In the genomic region with DNA sequence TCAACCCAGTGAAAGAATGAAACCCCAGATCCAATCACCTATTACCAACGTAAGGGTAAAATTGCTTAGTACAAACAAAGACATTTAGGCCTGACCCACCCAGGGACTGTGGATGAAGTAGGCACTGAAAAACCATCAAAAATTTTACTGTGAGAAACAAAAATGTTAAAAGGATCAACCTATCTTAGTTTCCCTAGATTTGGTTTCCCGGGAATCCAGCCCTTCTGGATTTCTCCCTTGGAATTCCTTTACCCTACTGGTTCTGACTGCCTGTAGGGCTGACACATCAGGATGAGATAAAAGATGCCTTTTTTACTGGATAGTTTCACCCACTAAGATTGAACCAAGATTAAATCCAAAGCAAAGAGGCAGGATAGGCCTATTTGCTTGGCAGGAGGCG, we compare ENCODE assay signal across 22 cellular contexts.
"Had no signal": no experiment of that assay in that cellular context is flagged by ENCODE, and none has a peak within 500 bp of the region (broad histone marks: within the 10 kb centered on the region; RNA-seq: fewer than 3 reads in every experiment).

No MANE protein-coding gene starts in this region.

- DNase-seq: colonic mucosa; effector memory CD4-positive, alpha-beta T cell; foreskin keratinocyte; glutamatergic neuron; heart right ventricle; hippocampal formation; left cardiac atrium; left lung; mesenchymal stem cell; naive B cell; sigmoid colon; stimulated activated CD4-positive, alpha-beta T cell treated with anti-CD3 and anti-CD28 coated beads, Interleukin-2, amount 100 ng/mL, for 24 hours; stimulated activated CD4-positive, alpha-beta T cell treated with anti-CD3 and anti-CD28 coated beads, Interleukin-4, amount 100 ng/mL, for 24 hours; stimulated activated naive CD8-positive, alpha-beta T cell treated with anti-CD3 and anti-CD28 coated beads, Interleukin-15, Interleukin-2, amounts not matched to agents 100 U/mL and 50 U/mL, for 24 hours; substantia nigra; testis; tibial artery; upper lobe of left lung had no signal

- H3K4me1 ChIP-seq: colonic mucosa, esophagus muscularis mucosa, foreskin keratinocyte, heart right ventricle, left lung, parathyroid adenoma, prostate gland, right atrium auricular region, testis, tibial artery, upper lobe of left lung had no signal

- H3K4me3 ChIP-seq: colonic mucosa, esophagus muscularis mucosa, heart right ventricle, left lung, prostate gland, right atrium auricular region, sigmoid colon, testis, tibial artery, upper lobe of left lung had no signal

- H3K9me3 ChIP-seq: colonic mucosa, esophagus muscularis mucosa, heart right ventricle, left lung, prostate gland, right atrium auricular region, sigmoid colon, testis, tibial artery, upper lobe of left lung had no signal

- H3K27ac ChIP-seq: colonic mucosa, esophagus muscularis mucosa, foreskin keratinocyte, heart right ventricle, left lung, prostate gland, right atrium auricular region, sigmoid colon, testis, tibial artery, upper lobe of left lung had no signal

- H3K36me3 ChIP-seq: colonic mucosa, prostate gland had no signal

- H3K79me2 ChIP-seq: parathyroid adenoma had no signal

- H3K9ac ChIP-seq: parathyroid adenoma had no signal

- H2AFZ ChIP-seq: parathyroid adenoma had no signal

- H3K27me3 ChIP-seq: colonic mucosa, esophagus muscularis mucosa, foreskin keratinocyte, heart right ventricle, left lung, right atrium auricular region, sigmoid colon, testis, tibial artery, upper lobe of left lung had no signal
